Comparison of ENCODE assay signal across 8 cellular contexts in genomic region chr17:78214016-78214705, GRCh38. TPM values are rescaled to one million over a fixed set of nuclear protein-coding genes. Genes with fewer than 3 reads are reported as not detected.
A peak's percentile ranks its signal among the peaks of the same experiment; 100 is the strongest.
DNase-seq lines count a peak whose midpoint lies in the region; ATAC-seq and TF ChIP-seq lines count a peak whose summit lies in the region.

Gene BIRC5 (plus strand): TSS chr17:78214253. CDS start chr17:78214317, 64 bp downstream.

- H3K36me3 ChIP-seq in right lobe of liver = no peaks in the 10 kb centered on the region

- peak within 1 kb of the TSS; percentile 75 for H3K4me3 ChIP-seq in AG10803 (ENCODE audit: low read length)
- H3K4me3 ChIP-seq in right lobe of liver = peak within 1 kb of the TSS; percentile 29 to 50 (median 48)

- WGBS in right lobe of liver (ENCODE audit: insufficient coverage, low coverage, low lambda C conversion rate, missing lambda C conversion rate) = 0% methylated on average over 5 of the region's 60 CpGs

- peak; percentile 98 to 100 (median 99) for ATAC-seq in right lobe of liver

- no peak for TF ChIP-seq POLR2A in right lobe of liver (IDR thresholded peaks at IDR 0.05)

- H3K4me1 ChIP-seq in right lobe of liver = peaks cover 0 to 4% (median 0%) of the 10 kb centered on the region in 4 donors

- no peak within 1 kb of the TSS for H3K27ac ChIP-seq in right lobe of liver

- TF ChIP-seq CTCF in AG10803 (conservative IDR thresholded peaks at IDR 0.05; ENCODE audit: low read length) = no peak
- TF ChIP-seq CTCF in right lobe of liver (IDR thresholded peaks at IDR 0.05) = no peak

- DNase-seq in AG10803 (ENCODE audit: low read depth) (peak; percentile 80), GM19238 (ENCODE audit: insufficient read length, low spot score) (peak; percentile 96), HK-2 (ENCODE audit: unreplicated experiment) (peak; percentile 86), NCI-H774 (lab: John Stamatoyannopoulos, UW) (peak; percentile 94), dermis blood vessel endothelial cell (peak; percentile 91), right lobe of liver (peak; percentile 89 to 91 (median 91))
- peak; percentile 90 for DNase-seq in activated CD4-positive, alpha-beta T cell treated with anti-CD3 and anti-CD28 coated beads, Interleukin-2, amount 50 U/mL, for 1 hour
- peak; percentile 93 for DNase-seq in stimulated activated CD4-positive, alpha-beta T cell treated with anti-CD3 and anti-CD28 coated beads, Interleukin-4, amount 100 ng/mL, for 1 hour

- H3K27me3 ChIP-seq in right lobe of liver = no peaks in the 10 kb centered on the region

- H3K9me3 ChIP-seq in right lobe of liver = no peaks in the 10 kb centered on the region

- intact Hi-C loops in right lobe of liver (cut with DNase I) = no loop called here

RNA-seq across cellular contexts. Expression of gene BIRC5, which starts in this region (rescaled TPM):
- total RNA-seq in dermis blood vessel endothelial cell (23.5 and 91.0 TPM in 2 replicates), right lobe of liver (1 to 10 TPM in 4 of 6 experiments, under 1 TPM in 2; 0.57 to 2.0 (median 1.4) TPM)
